ENCODE assay signal across 22 cellular contexts in genomic region chr5:169103586-169104174, GRCh38.
DNase-seq lines count a peak whose midpoint lies in the region; ATAC-seq, FAIRE-seq and TF ChIP-seq lines count a peak whose summit lies in the region.
"Had no signal": no experiment of that assay in that cellular context is flagged by ENCODE, and none has a peak within 500 bp of the region (broad histone marks: within the 10 kb centered on the region; RNA-seq: fewer than 3 reads in every experiment).

No MANE protein-coding gene starts in this region.

- peaks cover 6% of the 10 kb centered on the region for H3K27me3 Mint-ChIP-seq in nephron progenitor cell (ENCODE audit: low read depth, poor library complexity)

- H3K9me3 ChIP-seq in mammary epithelial cell (replicated peaks; ENCODE audit: insufficient read depth, low read length) (no peaks in the 10 kb centered on the region), breast epithelium (no peaks in the 10 kb centered on the region), tibial artery (no peaks in the 10 kb centered on the region)
- H3K9me3 ChIP-seq: A549, Caco-2 had no signal

- peaks cover 32% of the 10 kb centered on the region for H3K4me1 ChIP-seq in mammary epithelial cell (ENCODE audit: insufficient read depth, low read length)
- peaks cover 0 to 4% of the 10 kb centered on the region in 2 donors for H3K4me1 ChIP-seq in breast epithelium
- no peaks in the 10 kb centered on the region for H3K4me1 ChIP-seq in foreskin keratinocyte
- H3K4me1 ChIP-seq in tibial artery, result peaks cover 0 to 60% (median 43%) of the 10 kb centered on the region in 4 donors

- BruUV-seq in mammary epithelial cell (replicated peaks; lab: Mats Ljungman, UMichigan), result no TSS peak

- dilution Hi-C loops in mammary epithelial cell (cut with HindIII; ENCODE audit: low sequenced_read_pairs), result no loop called here

- no peaks in the 10 kb centered on the region for H3K36me3 Mint-ChIP-seq in nephron progenitor cell (ENCODE audit: low read depth)

- TF ChIP-seq CTCF in mammary epithelial cell (conservative IDR thresholded peaks at IDR 0.05 in 1 of 2, IDR thresholded peaks at IDR 0.05 in 1 of 2; ENCODE audit: extremely low read depth in 1 of 2, insufficient read depth in 1 of 2, low read depth in 1 of 2, low read length in 2 of 2), result no peak
- TF ChIP-seq CTCF in breast epithelium (IDR thresholded peaks at IDR 0.05), result no peak
- TF ChIP-seq CTCF in foreskin keratinocyte (conservative IDR thresholded peaks at IDR 0.05), result no peak
- TF ChIP-seq CTCF in nephron progenitor cell (IDR thresholded peaks at IDR 0.05), result no peak
- no peak for TF ChIP-seq CTCF in tibial artery (IDR thresholded peaks at IDR 0.05)

- no peak overlapping the region for H3K9ac ChIP-seq in mammary epithelial cell (ENCODE audit: insufficient read depth, low read length)
- H3K9ac ChIP-seq: GM23248 had no signal

- peaks cover 67% of the 10 kb centered on the region for H3K4me1 Mint-ChIP-seq in nephron progenitor cell

- no peak overlapping the region for H3K4me2 ChIP-seq in mammary epithelial cell (ENCODE audit: insufficient read depth, low read depth, low read length)
- H3K4me2 ChIP-seq: A549 had no signal

- H2AFZ ChIP-seq in mammary epithelial cell (ENCODE audit: low read depth, low read length), result peak overlapping the region; percentile 6
- H2AFZ ChIP-seq: GM23248 had no signal

- 6% methylated on average over 9 of the region's 11 CpGs for WGBS in mammary epithelial cell (ENCODE audit: low coverage, missing lambda C conversion rate)

- no peaks in the 10 kb centered on the region for H3K27me3 ChIP-seq in mammary epithelial cell (ENCODE audit: insufficient read depth, low read length)
- H3K27me3 ChIP-seq in breast epithelium, result no peaks in the 10 kb centered on the region
- no peaks in the 10 kb centered on the region for H3K27me3 ChIP-seq in foreskin keratinocyte
- no peaks in the 10 kb centered on the region for H3K27me3 ChIP-seq in tibial artery

- CTCF ChIA-PET in mammary epithelial cell (lab: Charles Lee; ENCODE audit: low non-redundant PET), result no interaction called here

- H3K4me3 Mint-ChIP-seq in nephron progenitor cell, result no peak overlapping the region
- H3K4me3 Mint-ChIP-seq: CD4-positive, alpha-beta T cell had no signal

- FAIRE-seq in urothelium cell line (lab: Jason Lieb, UNC), result no peak
- FAIRE-seq: A549, D721Med, GM12892, GM18507, H54 had no signal

- intact Hi-C loops in mammary epithelial cell (cut with micrococcal nuclease), result loop anchor here (5.0 kb wide), 1 partner anchor 116 kb away; no protein-coding TSS in a partner anchor
- intact Hi-C loops in breast epithelium (cut with DNase I; ENCODE audit: low total_unique reads), result no loop called here
- intact Hi-C loops in tibial artery (cut with DNase I; ENCODE audit: low total_unique reads), result no loop called here

- H3K27ac ChIP-seq in mammary epithelial cell (ENCODE audit: insufficient read depth, low read depth, low read length) (no peak overlapping the region), breast epithelium (peak overlapping the region in 1 of 2 donors; percentile 66), foreskin keratinocyte (no peak overlapping the region), tibial artery (peak overlapping the region; percentile 25 to 30)
- H3K27ac ChIP-seq: 22Rv1, A549, C4-2B, GM23248, HL-60 had no signal

- peak overlapping the region; percentile 18 for H3K27ac Mint-ChIP-seq in nephron progenitor cell
- H3K27ac Mint-ChIP-seq: CD4-positive, alpha-beta T cell had no signal

- no peaks in the 10 kb centered on the region for H4K20me1 ChIP-seq in mammary epithelial cell (ENCODE audit: insufficient read depth, low read length)

- DNase-seq in mammary epithelial cell, result peak; percentile 17
- no peak for DNase-seq in breast epithelium (ENCODE audit: low spot score in 2 of 2)
- no peak for DNase-seq in foreskin keratinocyte
- no peak for DNase-seq in nephron progenitor cell
- no peak for DNase-seq in tibial artery
- DNase-seq in urothelium cell line (ENCODE audit: low spot score), result no peak
- DNase-seq in medulla oblongata (ENCODE audit: extremely low spot score), result no peak
- DNase-seq: AML-193; Caco-2; CD4-positive, alpha-beta T cell; GDM1; GM23248; HCEC 1CT had no signal

- in situ Hi-C loops in mammary epithelial cell (cut with MboI; ENCODE audit: low sequenced_read_pairs in 2 of 2), result no loop called here

- peaks cover under 1% of the 10 kb centered on the region for H3K9me3 Mint-ChIP-seq in nephron progenitor cell

- H3K4me3 ChIP-seq in mammary epithelial cell (replicated peaks in 1 of 3; ENCODE audit: insufficient read depth in 1 of 3, low read depth in 2 of 3, low read length in 3 of 3) (no peak overlapping the region), breast epithelium (no peak overlapping the region), tibial artery (no peak overlapping the region)
- H3K4me3 ChIP-seq: A549, GM23248 had no signal

- H3K36me3 ChIP-seq in mammary epithelial cell (ENCODE audit: insufficient read depth, low read length) (no peaks in the 10 kb centered on the region), breast epithelium (no peaks in the 10 kb centered on the region), tibial artery (no peaks in the 10 kb centered on the region)

- peak; percentile 24 for ATAC-seq in foreskin keratinocyte
- ATAC-seq in HG02884 (IDR thresholded peaks at IDR 0.05; ENCODE audit: unreplicated experiment), result no peak
- ATAC-seq: A549 had no signal

- no peaks in the 10 kb centered on the region for H3K79me2 ChIP-seq in mammary epithelial cell (ENCODE audit: insufficient read depth, low read length)

- no peak for TF ChIP-seq POLR2A in breast epithelium (IDR thresholded peaks at IDR 0.05)

Comparison
In these comparisons a context has a peak if more than half of its experiments do, and no peak if none do; other contexts are left out.
1. H3K27ac ChIP-seq: peak in tibial artery (2 of 2); none in mammary epithelial cell (single experiment) and foreskin keratinocyte (single experiment).